ENCODE assay signal across 19 cellular contexts in genomic region chr22:39414886-39415285, GRCh38. TPM values are rescaled to one million over a fixed set of nuclear protein-coding genes. Genes with fewer than 3 reads are reported as not detected.
A peak's percentile ranks its signal among the peaks of the same experiment; 100 is the strongest.
DNase-seq lines count a peak whose midpoint lies in the region; ATAC-seq and TF ChIP-seq lines count a peak whose summit lies in the region.
"Had no signal": no experiment of that assay in that cellular context is flagged by ENCODE, and none has a peak within 500 bp of the region (broad histone marks: within the 10 kb centered on the region; RNA-seq: fewer than 3 reads in every experiment).

No MANE protein-coding gene starts in this region.

- no peak overlapping the region for H3K4me3 Mint-ChIP-seq in T-helper 2 cell treated with Interferon-gamma antibody and Interleukin-4, amounts not matched to agents 5 μg/mL and 100 μg/mL, for 36 hours
- no peak overlapping the region for H3K4me3 Mint-ChIP-seq in activated naive CD8-positive, alpha-beta T cell treated with anti-CD3 and anti-CD28 coated beads, Interleukin-2, amount 50 U/mL, for 24 hours

- H3K9me3 ChIP-seq in heart right ventricle: no peaks in the 10 kb centered on the region
- H3K9me3 ChIP-seq in trophoblast cell (ENCODE audit: insufficient read depth, low read depth, low read length): no peaks in the 10 kb centered on the region
- H3K9me3 ChIP-seq: esophagus squamous epithelium, vagina had no signal

- no peaks in the 10 kb centered on the region for H3K79me1 ChIP-seq in trophoblast cell (ENCODE audit: low read length)

- peak overlapping the region; percentile 70 for H3K27ac Mint-ChIP-seq in T-helper 2 cell treated with Interferon-gamma antibody and Interleukin-4, amounts not matched to agents 5 μg/mL and 100 μg/mL, for 36 hours
- H3K27ac Mint-ChIP-seq in activated naive CD8-positive, alpha-beta T cell treated with anti-CD3 and anti-CD28 coated beads, Interleukin-2, amount 50 U/mL, for 24 hours: no peak overlapping the region

- no peak overlapping the region for H4K12ac ChIP-seq in trophoblast cell (ENCODE audit: low read depth, low read length)

- peaks cover 26% of the 10 kb centered on the region for H3K4me1 Mint-ChIP-seq in T-helper 2 cell treated with Interferon-gamma antibody and Interleukin-4, amounts not matched to agents 5 μg/mL and 100 μg/mL, for 36 hours (ENCODE audit: low read depth)
- peaks cover 49% of the 10 kb centered on the region for H3K4me1 Mint-ChIP-seq in activated naive CD8-positive, alpha-beta T cell treated with anti-CD3 and anti-CD28 coated beads, Interleukin-2, amount 50 U/mL, for 24 hours

- no peak overlapping the region for H2AK5ac ChIP-seq in trophoblast cell (ENCODE audit: low read length)

- WGBS in heart right ventricle, 2 donors: 46 to 59% methylated on average over 11 of the region's 11 CpGs
- no CpG with 5 or more reads among the region's 11 CpGs for WGBS in trophoblast cell (ENCODE audit: extremely low coverage, insufficient coverage, insufficient read length)

- no peak overlapping the region for H3K14ac ChIP-seq in trophoblast cell (ENCODE audit: low read length)

- H3K36me3 Mint-ChIP-seq in T-helper 2 cell treated with Interferon-gamma antibody and Interleukin-4, amounts not matched to agents 5 μg/mL and 100 μg/mL, for 36 hours (ENCODE audit: low read depth): peaks cover 21% of the 10 kb centered on the region
- H3K36me3 Mint-ChIP-seq in activated naive CD8-positive, alpha-beta T cell treated with anti-CD3 and anti-CD28 coated beads, Interleukin-2, amount 50 U/mL, for 24 hours (ENCODE audit: low read depth): peaks cover 20% of the 10 kb centered on the region

- H3K4me3 ChIP-seq in heart right ventricle (no peak overlapping the region), trophoblast cell (ENCODE audit: low read depth, low read length) (peak overlapping the region; percentile 6)
- H3K4me3 ChIP-seq: esophagus squamous epithelium, vagina had no signal

- no peaks in the 10 kb centered on the region for H3K27me3 Mint-ChIP-seq in T-helper 2 cell treated with Interferon-gamma antibody and Interleukin-4, amounts not matched to agents 5 μg/mL and 100 μg/mL, for 36 hours (ENCODE audit: low read depth)
- H3K27me3 Mint-ChIP-seq in activated naive CD8-positive, alpha-beta T cell treated with anti-CD3 and anti-CD28 coated beads, Interleukin-2, amount 50 U/mL, for 24 hours: no peaks in the 10 kb centered on the region

- H3K9ac ChIP-seq in trophoblast cell (ENCODE audit: low read length): no peak overlapping the region

- H2BK120ac ChIP-seq in trophoblast cell (ENCODE audit: insufficient read depth, low read length, poor library complexity): no peak overlapping the region

- H3K27ac ChIP-seq in heart right ventricle (peak overlapping the region in 5 of 10 donors; percentile 10 to 43 (median 22)), trophoblast cell (ENCODE audit: low read depth, low read length) (no peak overlapping the region)
- H3K27ac ChIP-seq: vagina had no signal

- H3K9me3 Mint-ChIP-seq in T-helper 2 cell treated with Interferon-gamma antibody and Interleukin-4, amounts not matched to agents 5 μg/mL and 100 μg/mL, for 36 hours: no peaks in the 10 kb centered on the region
- no peaks in the 10 kb centered on the region for H3K9me3 Mint-ChIP-seq in activated naive CD8-positive, alpha-beta T cell treated with anti-CD3 and anti-CD28 coated beads, Interleukin-2, amount 50 U/mL, for 24 hours

- H4K8ac ChIP-seq in trophoblast cell (ENCODE audit: low read depth, low read length): no peak overlapping the region

- ATAC-seq in heart right ventricle (peak; percentile 76 to 94 (median 88)), HG03280 (IDR thresholded peaks at IDR 0.05; ENCODE audit: unreplicated experiment) (no peak)
- no peak for ATAC-seq in activated naive CD8-positive, alpha-beta T cell treated with anti-CD3 and anti-CD28 coated beads, Interleukin-2, amount 50 U/mL, for 24 hours
- ATAC-seq: HCT116 had no signal

- no peak overlapping the region for H2BK5ac ChIP-seq in trophoblast cell (ENCODE audit: low read depth, low read length, poor library complexity)

- intact Hi-C loops in heart right ventricle (cut with DNase I): no loop called here

- no peaks in the 10 kb centered on the region for H3K79me2 ChIP-seq in trophoblast cell (ENCODE audit: control insufficient read depth, insufficient read depth, low read length, poor library complexity)

- DNase-seq in T-helper 2 cell treated with Interferon-gamma antibody and Interleukin-4, amounts not matched to agents 5 μg/mL and 100 μg/mL, for 36 hours (ENCODE audit: low spot score): no peak
- no peak for DNase-seq in T-helper 2 cell
- peak; percentile 72 for DNase-seq in NCI-H2029 treated with DMSO at 0.1 percent for 48 hours (lab: John Stamatoyannopoulos, UW)
- DNase-seq in heart right ventricle: peak; percentile 60 to 61
- DNase-seq in trophoblast cell: no peak
- DNase-seq in activated naive CD8-positive, alpha-beta T cell treated with anti-CD3 and anti-CD28 coated beads, Interleukin-2, amount 50 U/mL, for 24 hours: no peak
- no peak for DNase-seq in NCI-H146 (lab: John Stamatoyannopoulos, UW)
- DNase-seq: activated CD4-positive, alpha-beta T cell treated with anti-CD3 and anti-CD28 coated beads for 48 hours; activated CD8-positive, alpha-beta memory T cell treated with anti-CD3 and anti-CD28 coated beads, Interleukin-2, amount 50 U/mL, for 4 hours; activated effector memory CD4-positive, alpha-beta T cell treated with Interleukin-2 at 50 U/mL for 16 hours; esophagus squamous epithelium; NCI-H2171; NCI-H69; SHP77; stimulated activated CD4-positive, alpha-beta T cell treated with anti-CD3 and anti-CD28 coated beads, Interleukin-15, amount 100 ng/mL, for 24 hours had no signal

- no peak overlapping the region for H4K91ac ChIP-seq in trophoblast cell (ENCODE audit: low read depth, low read length)

- H3K4ac ChIP-seq in trophoblast cell (ENCODE audit: low read depth, low read length): no peak overlapping the region

- H3K36me3 ChIP-seq in heart right ventricle: peaks cover 0 to 54% (median 36%) of the 10 kb centered on the region in 9 donors
- H3K36me3 ChIP-seq in trophoblast cell (ENCODE audit: control insufficient read depth in 1 of 2, insufficient read depth in 2 of 2, low read length in 2 of 2): peaks cover 39 to 45% of the 10 kb centered on the region in 2 experiments

- H3K4me1 ChIP-seq in heart right ventricle: peaks cover 5 to 53% (median 22%) of the 10 kb centered on the region in 9 donors
- no peaks in the 10 kb centered on the region for H3K4me1 ChIP-seq in trophoblast cell (ENCODE audit: control insufficient read depth in 1 of 2, insufficient read depth in 2 of 2, low read length in 2 of 2)

- TF ChIP-seq CTCF in heart right ventricle (IDR thresholded peaks at IDR 0.05): no peak

- no peaks in the 10 kb centered on the region for H3K27me3 ChIP-seq in heart right ventricle
- H3K27me3 ChIP-seq in trophoblast cell (ENCODE audit: insufficient read depth, low read length): no peaks in the 10 kb centered on the region
- H3K27me3 ChIP-seq: esophagus squamous epithelium, vagina had no signal

- no peak overlapping the region for H2AFZ ChIP-seq in trophoblast cell (ENCODE audit: insufficient read depth, low read length, poor library complexity)

- no peak overlapping the region for H3K18ac ChIP-seq in trophoblast cell (ENCODE audit: low read length)

- no peak overlapping the region for H3K23ac ChIP-seq in trophoblast cell (ENCODE audit: low read length)

- no peak overlapping the region for H3K4me2 ChIP-seq in trophoblast cell (ENCODE audit: low read length)

- H2BK12ac ChIP-seq in trophoblast cell (ENCODE audit: low read length): no peak overlapping the region

RNA-seq across cellular contexts. Expression of gene TAB1, which starts 15.3 kb away (rescaled TPM):
- 10 to 100 TPM; 15.8 to 21.0 (median 18.0) TPM for total RNA-seq in heart right ventricle
- polyA plus RNA-seq in heart right ventricle: 10 to 100 TPM; 13.6 to 17.5 TPM
- polyA plus RNA-seq in trophoblast cell (2013): 12.9 and 13.2 TPM in 2 replicates

RNA-seq across cellular contexts. Expression of gene MGAT3, which starts 41.9 kb away (rescaled TPM):
- total RNA-seq in heart right ventricle: 10 to 100 TPM in 1 of 10 donors, 1 to 10 TPM in 9; 1.8 to 14.0 (median 4.3) TPM
- polyA plus RNA-seq in heart right ventricle: 1 to 10 TPM; 1.8 to 2.9 TPM
- 19.8 and 20.9 TPM in 2 replicates for polyA plus RNA-seq in trophoblast cell (2013)
- total RNA-seq: M059J had no signal

Comparison
In these comparisons a context has a peak if more than half of its experiments do, and no peak if none do; other contexts are left out.
1. DNase-seq: peak in NCI-H2029 treated with DMSO at 0.1 percent for 48 hours (single experiment) and heart right ventricle (2 of 2); none in T-helper 2 cell treated with Interferon-gamma antibody and Interleukin-4, amounts not matched to agents 5 μg/mL and 100 μg/mL, for 36 hours (single experiment), T-helper 2 cell (0 of 5), trophoblast cell (0 of 2), activated naive CD8-positive, alpha-beta T cell treated with anti-CD3 and anti-CD28 coated beads, Interleukin-2, amount 50 U/mL, for 24 hours (single experiment) and NCI-H146 (single experiment).
2. ATAC-seq: peak in heart right ventricle (8 of 8); none in activated naive CD8-positive, alpha-beta T cell treated with anti-CD3 and anti-CD28 coated beads, Interleukin-2, amount 50 U/mL, for 24 hours (single experiment) and HG03280 (single experiment).